7 cellular contexts compared by ENCODE assay signal in genomic region chr7:139340808-139341057, GRCh38. TPM values are rescaled to one million over a fixed set of nuclear protein-coding genes. Genes with fewer than 3 reads are reported as not detected.
DNase-seq lines count a peak whose midpoint lies in the region; ATAC-seq and TF ChIP-seq lines count a peak whose summit lies in the region.

No MANE protein-coding gene starts in this region.

- no peak for ATAC-seq in GM19395 (IDR thresholded peaks at IDR 0.05; ENCODE audit: unreplicated experiment)
- ATAC-seq in GM21723 (IDR thresholded peaks at IDR 0.05; ENCODE audit: unreplicated experiment) = no peak
- ATAC-seq in GM18519 (IDR thresholded peaks at IDR 0.05; ENCODE audit: low FRiP score, unreplicated experiment) = no peak

- POLR2A ChIA-PET in RWPE1 (lab: Yijun Ruan, JAX; ENCODE audit: low non-redundant PET) = no interaction called here

- CTCF ChIA-PET in RWPE1 (lab: Yijun Ruan, JAX) = interaction anchor here (0.8 kb wide), 1 partner anchor 94 kb away, joined by 4 read pairs; no protein-coding TSS in a partner anchor

- H2AFZ ChIP-seq in GM23248 = peak overlapping the region; percentile 98

- WGBS in GM23248 (ENCODE audit: low coverage in 1 of 2, low lambda C conversion rate in 2 of 2, missing lambda C conversion rate in 2 of 2), 2 experiments = 0 to 1% methylated on average over 9 of the region's 9 CpGs
- WGBS in ovary, 3 donors = 0 to 1% (median 0%) methylated on average over 9 of the region's 9 CpGs

- no peak for TF ChIP-seq EP300 in ovary (IDR thresholded peaks at IDR 0.05)

- H3K9me3 ChIP-seq in GM23248 (ENCODE audit: low read depth) (no peaks in the 10 kb centered on the region), ovary (no peaks in the 10 kb centered on the region)

- H3K4me3 ChIP-seq in GM23248 = peak overlapping the region; percentile 90
- H3K4me3 ChIP-seq in epithelial cell of proximal tubule (ENCODE audit: low read depth, low read length) = peak overlapping the region; percentile 89
- H3K4me3 ChIP-seq in ovary = peak overlapping the region; percentile 69

- peak overlapping the region; percentile 98 for H3K9ac ChIP-seq in GM23248

- peaks cover 25% of the 10 kb centered on the region for H3K79me2 ChIP-seq in GM23248 (ENCODE audit: insufficient read depth)

- H3K9me2 ChIP-seq in GM23248 (ENCODE audit: insufficient read depth) = no peaks in the 10 kb centered on the region

- H3K36me3 ChIP-seq in GM23248 (ENCODE audit: low read depth) = no peaks in the 10 kb centered on the region
- no peaks in the 10 kb centered on the region for H3K36me3 ChIP-seq in ovary

- no peak for DNase-seq in GM23248
- no peak for DNase-seq in RWPE1 (ENCODE audit: low spot score)
- DNase-seq in epithelial cell of proximal tubule (ENCODE audit: low read depth) = no peak
- peak in 1 of 5 donors; percentile 78 for DNase-seq in ovary

- H3K4me1 ChIP-seq in GM23248 (ENCODE audit: insufficient read depth) (0 out of 2 replicates have a peak, but pooled peaks cover 6% of the 10 kb centered on the region), ovary (ENCODE audit: insufficient read depth) (no peaks in the 10 kb centered on the region)

- intact Hi-C loops in ovary (cut with DNase I) = loop anchor here in 2 of 4 donors (1.0 kb wide), 1 partner anchor 19 kb away; the partner anchor contains the start of gene LUC7L2 (in 2 of the 2)

- H3F3A ChIP-seq in GM23248 (ENCODE audit: insufficient read depth) = peaks cover 18% of the 10 kb centered on the region

- TF ChIP-seq CTCF in RWPE1 (conservative IDR thresholded peaks at IDR 0.05; ENCODE audit: low read depth) (no peak), epithelial cell of proximal tubule (conservative IDR thresholded peaks at IDR 0.05; ENCODE audit: low read depth, low read length) (no peak), ovary (IDR thresholded peaks at IDR 0.05) (no peak)

- H3K27me3 ChIP-seq in GM23248 (replicated peaks; ENCODE audit: insufficient read depth) (no peaks in the 10 kb centered on the region), ovary (no peaks in the 10 kb centered on the region)

- H3K27ac ChIP-seq in GM23248 (peak overlapping the region; percentile 99), RWPE1 (peak overlapping the region; percentile 98), ovary (peak overlapping the region; percentile 98 to 100)

- in situ Hi-C loops in GM23248 (cut with MboI) = no loop called here

- peak overlapping the region; percentile 99 for H3K4me2 ChIP-seq in GM23248 (ENCODE audit: unreplicated experiment)

- H4K20me1 ChIP-seq in GM23248 (ENCODE audit: insufficient read depth) = no peaks in the 10 kb centered on the region

- TF ChIP-seq POLR2A in ovary (IDR thresholded peaks at IDR 0.05) = no peak

RNA-seq across cellular contexts. Expression of gene FMC1, which starts 0.4 kb away (rescaled TPM):
- total RNA-seq in GM23248 (2014; rRNA removed; shearing (Covaris generic)) = 6.8 and 9.5 TPM in 2 replicates
- polyA plus RNA-seq in GM23248 (2016; fragmentation: Nextera tagmentation; extraction: Ambion mirVana) = 30.4 and 35.1 TPM in 2 replicates
- 6.0 and 22.7 TPM in 2 replicates for total RNA-seq in epithelial cell of proximal tubule
- 10 to 100 TPM; 11.9 to 23.6 (median 16.3) TPM for total RNA-seq in ovary
- polyA plus RNA-seq in ovary = 10 to 100 TPM; 10.9 to 35.3 TPM

RNA-seq across cellular contexts. Expression of gene LUC7L2, which starts 19.0 kb away (rescaled TPM):
- 35.3 and 39.7 TPM in 2 replicates for total RNA-seq in GM23248 (2014; rRNA removed; shearing (Covaris generic))
- polyA plus RNA-seq in GM23248 (2016; fragmentation: Nextera tagmentation; extraction: Ambion mirVana) (44.3 and 47.3 TPM in 2 replicates), ovary (10 to 100 TPM; 59.9 to 87.2 TPM)
- total RNA-seq in epithelial cell of proximal tubule (47.5 and 56.0 TPM in 2 replicates), ovary (100 to 1,000 TPM in 2 of 7 donors, 10 to 100 TPM in 5; 58.9 to 113 (median 96.5) TPM)
